1 cellular context compared by ENCODE assay signal in the genomic region with DNA sequence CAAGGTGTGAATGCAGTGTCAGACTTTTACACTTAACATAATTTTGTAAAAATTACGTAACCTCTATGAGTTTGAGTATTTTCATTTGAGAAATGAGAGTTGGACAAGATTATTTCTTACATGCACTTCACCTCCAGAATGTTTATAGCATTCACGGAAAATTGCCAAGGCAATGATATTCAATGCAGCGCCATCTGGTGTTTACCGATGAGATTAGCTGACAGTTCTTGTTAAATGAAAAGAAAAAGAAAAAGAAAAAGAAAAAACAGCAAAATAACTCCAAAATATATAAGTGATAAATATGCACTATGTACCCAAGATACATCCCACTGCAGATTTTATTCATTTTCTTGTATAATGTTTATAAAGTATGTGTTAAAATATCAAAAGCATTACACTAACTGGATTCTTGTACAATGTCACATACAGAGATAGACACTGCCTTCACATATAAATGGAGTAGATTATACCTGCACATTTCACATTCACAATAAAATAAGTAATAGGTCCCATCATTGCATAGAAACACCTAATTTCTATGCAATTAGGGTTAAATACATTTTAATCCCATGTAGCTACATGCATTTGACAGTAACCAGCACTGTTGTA.
TF ChIP-seq lines count a peak whose summit lies in the region.

No MANE protein-coding gene starts in this region.

TF ChIP-seq in Ishikawa, 13 proteins besides CTCF, POLR2A, EP300 and RAD21 (continued from another document):
- no peak for TF ChIP-seq FOXM1 (IDR thresholded peaks at IDR 0.05; ENCODE audit: borderline replicate concordance, low read depth)
- TF ChIP-seq ZBTB7A (IDR thresholded peaks at IDR 0.05; ENCODE audit: low read depth) = no peak
- TF ChIP-seq CREB1 (IDR thresholded peaks at IDR 0.05; ENCODE audit: low read depth) = no peak
- TF ChIP-seq TEAD4 (IDR thresholded peaks at IDR 0.05) = no peak
- TF ChIP-seq TCF12 (IDR thresholded peaks at IDR 0.05; ENCODE audit: low read depth) = no peak
- no peak for TF ChIP-seq NFIC (IDR thresholded peaks at IDR 0.05)
